Comparison of ENCODE assay signal across 18 cellular contexts in the genomic region with DNA sequence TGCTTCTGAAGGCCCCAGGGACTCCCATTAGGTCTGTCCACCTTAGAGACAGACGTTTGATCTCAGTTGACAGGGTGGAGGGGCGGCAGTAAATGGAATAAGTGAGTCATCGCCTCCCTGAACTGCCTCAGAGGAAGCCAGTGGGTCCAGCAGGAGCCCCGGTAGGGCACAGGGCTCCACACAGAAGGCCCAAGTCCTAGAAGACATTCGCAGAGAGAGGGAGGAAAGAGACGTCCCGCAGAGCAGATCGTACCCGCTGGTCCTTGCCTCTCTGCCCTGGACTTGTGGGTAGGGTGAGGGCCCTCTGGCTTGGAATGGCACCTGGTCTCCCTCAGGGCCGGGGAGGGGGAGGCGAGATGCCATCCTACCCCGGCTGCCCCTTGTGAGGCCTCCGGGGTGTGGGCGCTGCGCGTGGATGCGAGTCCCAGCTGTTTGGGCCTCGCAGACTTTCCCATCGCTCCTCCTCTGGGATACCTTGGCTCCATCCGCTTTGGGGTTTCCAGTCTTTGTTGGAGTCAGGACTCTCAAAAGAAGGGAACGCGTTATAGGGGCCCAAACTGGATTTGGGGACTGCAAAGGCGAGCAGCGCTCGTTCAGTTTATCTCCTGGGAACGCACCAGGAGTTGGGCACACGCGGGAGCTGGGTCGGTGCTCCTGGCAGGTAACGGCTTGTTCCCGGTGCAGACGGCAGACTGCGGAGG. TPM values are rescaled to one million over a fixed set of nuclear protein-coding genes. Genes with fewer than 3 reads are reported as not detected.
DNase-seq lines count a peak whose midpoint lies in the region; ATAC-seq and TF ChIP-seq lines count a peak whose summit lies in the region.
"Had no signal": no experiment of that assay in that cellular context is flagged by ENCODE, and none has a peak within 500 bp of the region (broad histone marks: within the 10 kb centered on the region; RNA-seq: fewer than 3 reads in every experiment).

No MANE protein-coding gene starts in this region.

- ATAC-seq in stimulated activated naive CD8-positive, alpha-beta T cell treated with anti-CD3 and anti-CD28 coated beads, Interleukin-15, amount 100 ng/mL, for 72 hours: no peak
- no peak for ATAC-seq in GM18517 (IDR thresholded peaks at IDR 0.05; ENCODE audit: unreplicated experiment)

- H3K4me1 Mint-ChIP-seq in endothelial cell (ENCODE audit: unreplicated experiment): peaks cover 63% of the 10 kb centered on the region
- peaks cover 63% of the 10 kb centered on the region for H3K4me1 Mint-ChIP-seq in stimulated activated naive CD8-positive, alpha-beta T cell treated with anti-CD3 and anti-CD28 coated beads, Interleukin-15, amount 100 ng/mL, for 72 hours

- no peaks in the 10 kb centered on the region for H3K9me3 Mint-ChIP-seq in endothelial cell (ENCODE audit: unreplicated experiment)
- no peaks in the 10 kb centered on the region for H3K9me3 Mint-ChIP-seq in stimulated activated naive CD8-positive, alpha-beta T cell treated with anti-CD3 and anti-CD28 coated beads, Interleukin-15, amount 100 ng/mL, for 72 hours

- peak; percentile 31 for DNase-seq in stimulated activated CD4-positive, alpha-beta T cell treated with anti-CD3 and anti-CD28 coated beads, Interleukin-15, amount 100 ng/mL, for 24 hours
- DNase-seq in stimulated activated CD4-positive, alpha-beta T cell treated with anti-CD3 and anti-CD28 coated beads, Interleukin-1b, Interleukin-23, amount 100 ng/mL, for 48 hours: no peak
- peak; percentile 19 for DNase-seq in MV-4-11 (lab: John Stamatoyannopoulos, UW)
- DNase-seq in endothelial cell (ENCODE audit: low spot score): no peak
- DNase-seq in stimulated activated naive CD8-positive, alpha-beta T cell treated with anti-CD3 and anti-CD28 coated beads, Interleukin-15, amount 100 ng/mL, for 72 hours: no peak
- no peak for DNase-seq in HuH-7.5 (ENCODE audit: low spot score)
- no peak for DNase-seq in AG08396 (ENCODE audit: low spot score)
- DNase-seq: DND-41, erythroblast, Karpas-422, midbrain, NCI-H2029, NCI-H524 treated with DMSO at 0.1 percent for 48 hours, nucleus accumbens, PC-9 had no signal

- no peak for TF ChIP-seq CTCF in endothelial cell (IDR thresholded peaks at IDR 0.05; ENCODE audit: unreplicated experiment)

- peak overlapping the region; percentile 98 for H3K4me3 Mint-ChIP-seq in endothelial cell (ENCODE audit: unreplicated experiment)
- peak overlapping the region; percentile 72 to 76 for H3K4me3 Mint-ChIP-seq in stimulated activated naive CD8-positive, alpha-beta T cell treated with anti-CD3 and anti-CD28 coated beads, Interleukin-15, amount 100 ng/mL, for 72 hours

- peak overlapping the region; percentile 96 for H3K27ac Mint-ChIP-seq in endothelial cell (ENCODE audit: unreplicated experiment)
- H3K27ac Mint-ChIP-seq in stimulated activated naive CD8-positive, alpha-beta T cell treated with anti-CD3 and anti-CD28 coated beads, Interleukin-15, amount 100 ng/mL, for 72 hours: peak overlapping the region in 1 of 2 donors; percentile 94

- peaks cover 18% of the 10 kb centered on the region for H3K27me3 Mint-ChIP-seq in endothelial cell (ENCODE audit: unreplicated experiment)
- peaks cover 98% of the 10 kb centered on the region for H3K27me3 Mint-ChIP-seq in stimulated activated naive CD8-positive, alpha-beta T cell treated with anti-CD3 and anti-CD28 coated beads, Interleukin-15, amount 100 ng/mL, for 72 hours

- H3K36me3 Mint-ChIP-seq in endothelial cell (ENCODE audit: low read depth, unreplicated experiment): peaks cover 34% of the 10 kb centered on the region

RNA-seq across cellular contexts. Expression of a gene that starts 5.1 kb away (rescaled TPM):
- total RNA-seq in endothelial cell (ENCODE audit: unreplicated experiment): 31.0 TPM
- total RNA-seq: glomerular endothelial cell, kidney epithelial cell, PC-9 had no signal

Comparison
In these comparisons a context has a peak if more than half of its experiments do, and no peak if none do; other contexts are left out.
1. DNase-seq: peak in stimulated activated CD4-positive, alpha-beta T cell treated with anti-CD3 and anti-CD28 coated beads, Interleukin-15, amount 100 ng/mL, for 24 hours (single experiment) and MV-4-11 (single experiment); none in stimulated activated CD4-positive, alpha-beta T cell treated with anti-CD3 and anti-CD28 coated beads, Interleukin-1b, Interleukin-23, amount 100 ng/mL, for 48 hours (single experiment), endothelial cell (single experiment), stimulated activated naive CD8-positive, alpha-beta T cell treated with anti-CD3 and anti-CD28 coated beads, Interleukin-15, amount 100 ng/mL, for 72 hours (0 of 2), HuH-7.5 (single experiment) and AG08396 (single experiment).